In the genomic region with DNA sequence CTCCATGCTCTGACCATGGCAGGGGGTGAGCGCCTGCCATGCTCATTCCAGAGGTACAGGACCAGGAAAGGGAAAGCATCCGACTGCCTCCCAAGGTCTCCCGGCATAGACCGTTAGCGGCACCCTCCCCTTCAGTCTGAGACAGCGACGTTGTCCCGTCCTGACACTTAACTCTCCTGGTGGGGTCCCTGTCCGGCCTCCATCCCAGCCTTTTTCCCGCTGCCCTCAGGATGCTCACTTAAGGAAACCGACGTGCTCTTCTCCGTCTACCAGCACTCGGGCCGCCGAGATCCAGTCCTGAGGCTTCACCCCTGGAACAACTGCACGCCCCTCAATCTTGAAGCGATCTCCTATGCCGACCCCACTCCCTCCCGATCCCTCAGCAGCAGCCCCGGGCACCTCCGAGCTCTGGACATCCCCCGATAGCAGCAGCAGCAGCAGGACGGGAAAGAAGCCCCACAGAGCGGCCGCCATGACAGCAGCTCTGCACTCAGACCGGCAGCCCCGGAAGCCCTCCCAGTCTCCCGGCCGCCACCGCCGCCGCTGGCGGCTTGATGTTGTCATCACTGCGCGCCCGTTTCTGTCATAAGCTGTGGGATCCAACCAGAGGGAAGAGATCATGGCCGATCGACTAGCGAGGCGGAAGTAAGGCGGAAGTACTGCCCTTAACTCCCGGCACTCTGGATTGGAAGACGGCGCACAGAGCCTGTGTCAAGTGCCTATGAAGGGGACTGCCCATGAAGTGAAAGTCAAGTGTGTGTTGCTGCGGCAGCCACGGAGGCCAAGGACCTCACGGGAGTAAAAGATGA, we compare ENCODE assay signal across 8 cellular contexts. TPM values are rescaled to one million over a fixed set of nuclear protein-coding genes. Genes with fewer than 3 reads are reported as not detected.
A peak's percentile ranks its signal among the peaks of the same experiment; 100 is the strongest.
DNase-seq lines count a peak whose midpoint lies in the region; ATAC-seq and TF ChIP-seq lines count a peak whose summit lies in the region.

A gene (minus strand): TSS at position 497 of the 809 bp plus-strand sequence. CDS start 23 bp downstream, at position 474.
A gene (plus strand): TSS at position 718 of the 809 bp plus-strand sequence. CDS start 449 bp downstream, outside the sequence.

- H3K36me3 ChIP-seq in BJ (ENCODE audit: control insufficient read depth, insufficient read depth, low read length) = no peaks in the 10 kb centered on the region
- no peaks in the 10 kb centered on the region for H3K36me3 ChIP-seq in kidney epithelial cell (ENCODE audit: control insufficient read depth, insufficient read depth, low read length)

- DNase-seq in BJ (ENCODE audit: low read depth) (peak; percentile 96), GM19240 (ENCODE audit: insufficient read length, low spot score) (peak; percentile 84), NCI-H524 (lab: John Stamatoyannopoulos, UW) (peak; percentile 99), kidney epithelial cell (ENCODE audit: low read depth) (peak; percentile 99)
- peak; percentile 97 to 99 for DNase-seq in activated CD4-positive, alpha-beta T cell treated with anti-CD3 and anti-CD28 coated beads for 4 hours
- DNase-seq in stimulated activated CD4-positive, alpha-beta T cell treated with anti-CD3 and anti-CD28 coated beads, Interleukin-15, amount 100 ng/mL, for 24 hours = peak; percentile 99

- peak within 1 kb of the TSS; percentile 78 for H3K27ac ChIP-seq in cingulate gyrus (ENCODE audit: low read depth, low read length)

- CTCF ChIA-PET in BJ (lab: Yijun Ruan, JAX) = interaction anchor here (1.0 kb wide), 2 partner anchors 9 to 108 kb away, joined by 3 to 5 read pairs; a partner anchor contains a TSS

- H3K27me3 ChIP-seq in BJ (ENCODE audit: control insufficient read depth, insufficient read depth, low read length) = no peaks in the 10 kb centered on the region
- H3K27me3 ChIP-seq in kidney epithelial cell (ENCODE audit: control insufficient read depth, insufficient read depth, low read length) = no peaks in the 10 kb centered on the region

- H3K4me3 ChIP-seq in BJ (ENCODE audit: low read depth, low read length) = peak within 1 kb of the TSS; percentile 88
- H3K4me3 ChIP-seq in kidney epithelial cell (ENCODE audit: low read depth, low read length) = peak within 1 kb of the TSS; percentile 67

- POLR2A ChIA-PET in BJ (lab: Charles Lee) = interaction anchor here (0.8 kb wide), 1 partner anchor 108 kb away, joined by 4 read pairs; a partner anchor contains a TSS

- peak; percentile 89 for ATAC-seq in HG03457 (IDR thresholded peaks at IDR 0.05; ENCODE audit: unreplicated experiment)

- no peak for TF ChIP-seq CTCF in BJ (IDR thresholded peaks at IDR 0.05; ENCODE audit: insufficient read depth, low read depth, low read length)
- TF ChIP-seq CTCF in kidney epithelial cell (IDR thresholded peaks at IDR 0.05; ENCODE audit: insufficient read depth, low read length, poor library complexity, severe bottlenecking) = no peak

RNA-seq across cellular contexts. Expression of the first gene that starts in this region (rescaled TPM):
- 80.8 and 126 TPM in 2 replicates for polyA plus RNA-seq in BJ (2011; rRNA removed)
- 10.1 and 13.3 TPM in 2 replicates for polyA minus RNA-seq in BJ (2011; rRNA and poly(A)+ RNA removed)
- 58.8 and 60.0 TPM in 2 replicates for total RNA-seq in kidney epithelial cell

RNA-seq across cellular contexts. Expression of the second gene that starts in this region (rescaled TPM):
- polyA plus RNA-seq in BJ (2011; rRNA removed) = 0.77 and 1.3 TPM in 2 replicates
- polyA minus RNA-seq in BJ (2011; rRNA and poly(A)+ RNA removed) = 0.87 and 0.90 TPM in 2 replicates
- total RNA-seq in kidney epithelial cell = 0.71 and 0.96 TPM in 2 replicates

Comparison
In these comparisons a context has a peak if more than half of its experiments do, and no peak if none do; other contexts are left out.
1. Peak in every context shown above with its lines: DNase-seq, ATAC-seq, H3K4me3 ChIP-seq and H3K27ac ChIP-seq.